In the genomic region with DNA sequence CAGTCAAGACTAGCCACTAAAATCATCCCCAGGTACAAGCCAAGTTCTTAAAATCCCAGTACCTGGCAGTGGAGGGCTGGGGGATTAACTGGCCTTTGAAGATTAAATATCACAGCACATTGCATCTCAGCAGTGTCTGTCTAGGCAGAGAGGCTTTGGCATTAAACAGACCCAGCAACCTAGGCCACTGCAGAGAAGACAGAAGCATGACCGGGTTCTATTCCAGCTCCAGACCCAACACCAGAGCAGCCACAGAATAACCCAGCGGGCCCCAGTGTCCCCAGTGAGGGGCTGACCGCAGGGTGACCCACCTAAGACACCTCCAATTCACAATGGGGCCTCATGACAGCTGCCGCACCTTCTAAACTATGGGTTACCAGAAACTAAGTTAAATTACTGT, we compare ENCODE assay signal across 15 cellular contexts.
DNase-seq lines count a peak whose midpoint lies in the region; ATAC-seq and TF ChIP-seq lines count a peak whose summit lies in the region.
"Had no signal": no experiment of that assay in that cellular context is flagged by ENCODE, and none has a peak within 500 bp of the region (broad histone marks: within the 10 kb centered on the region; RNA-seq: fewer than 3 reads in every experiment).

No MANE protein-coding gene starts in this region.

- H3K36me3 ChIP-seq in endodermal cell (ENCODE audit: control insufficient read depth, insufficient read depth, low read length) (no peaks in the 10 kb centered on the region), Karpas-422 (ENCODE audit: insufficient read depth, low read length) (no peaks in the 10 kb centered on the region)
- H3K36me3 ChIP-seq: BLaER1 treated with 17β-estradiol and CSF1 and Interleukin-3, amounts not matched to agents 10 nM and 100 nM had no signal

- H3K4me3 Mint-ChIP-seq in endodermal cell (peak overlapping the region; percentile 19), osteocyte (ENCODE audit: unreplicated experiment) (no peak overlapping the region)
- H3K4me3 Mint-ChIP-seq: CD4-positive, CD25-positive, alpha-beta regulatory T cell had no signal

- ATAC-seq in Right ventricle myocardium superior (ENCODE audit: poor library complexity) (no peak), HG02970 (IDR thresholded peaks at IDR 0.05; ENCODE audit: low FRiP score, unreplicated experiment) (no peak), HG03095 (IDR thresholded peaks at IDR 0.05; ENCODE audit: unreplicated experiment) (no peak)
- ATAC-seq: GM12878 had no signal

- H3K4me1 ChIP-seq in endodermal cell (ENCODE audit: control insufficient read depth, insufficient read depth, low read length): peaks cover 5% of the 10 kb centered on the region
- no peaks in the 10 kb centered on the region for H3K4me1 ChIP-seq in Karpas-422 (ENCODE audit: low read length)
- H3K4me1 ChIP-seq: BLaER1 treated with 17β-estradiol and CSF1 and Interleukin-3, amounts not matched to agents 10 nM and 100 nM had no signal

- H3K9me3 ChIP-seq in endodermal cell (ENCODE audit: control insufficient read depth, low read length): peaks cover 25% of the 10 kb centered on the region
- no peaks in the 10 kb centered on the region for H3K9me3 ChIP-seq in Karpas-422 (ENCODE audit: low read length)

- H3K4me3 ChIP-seq in endodermal cell (ENCODE audit: low read length): peak overlapping the region; percentile 19
- no peak overlapping the region for H3K4me3 ChIP-seq in Karpas-422 (ENCODE audit: low read length)
- H3K4me3 ChIP-seq: BLaER1 treated with 17β-estradiol and CSF1 and Interleukin-3, amounts not matched to agents 10 nM and 100 nM; GM12878; GM23248 had no signal

- H3K27ac ChIP-seq in endodermal cell (ENCODE audit: low read depth, low read length): no peak overlapping the region
- H3K27ac ChIP-seq in Karpas-422 (ENCODE audit: low read length): no peak overlapping the region
- H3K27ac ChIP-seq: BLaER1 treated with 17β-estradiol and CSF1 and Interleukin-3, amounts not matched to agents 10 nM and 100 nM; GM23248 had no signal

- no peaks in the 10 kb centered on the region for H4K20me1 ChIP-seq in Karpas-422 (ENCODE audit: insufficient read depth, low read depth, low read length)
- H4K20me1 ChIP-seq: BLaER1 treated with 17β-estradiol and CSF1 and Interleukin-3, amounts not matched to agents 10 nM and 100 nM had no signal

- WGBS in endodermal cell (ENCODE audit: insufficient coverage in 1 of 2, insufficient read length in 1 of 2), 2 experiments: 84 to 100% methylated on average over 1 to 4 of the region's 4 CpGs

- intact Hi-C loops in cardiac septum (cut with DNase I) (no loop called here), Right ventricle myocardium superior (cut with DNase I) (no loop called here)

- H3K27ac Mint-ChIP-seq in endodermal cell (no peak overlapping the region), osteocyte (ENCODE audit: unreplicated experiment) (no peak overlapping the region)
- H3K27ac Mint-ChIP-seq: CD4-positive, CD25-positive, alpha-beta regulatory T cell had no signal

- H3K9ac ChIP-seq in endodermal cell (ENCODE audit: extremely low read depth, low read length, poor library complexity, severe bottlenecking) (no peak overlapping the region), Karpas-422 (ENCODE audit: low read length) (no peak overlapping the region)
- H3K9ac ChIP-seq: BLaER1 treated with 17β-estradiol and CSF1 and Interleukin-3, amounts not matched to agents 10 nM and 100 nM; GM23248 had no signal

- H3K9me3 Mint-ChIP-seq in endodermal cell (peaks cover 31% of the 10 kb centered on the region), osteocyte (ENCODE audit: unreplicated experiment) (no peaks in the 10 kb centered on the region)

- peaks cover 6% of the 10 kb centered on the region for H3K27me3 Mint-ChIP-seq in endodermal cell (ENCODE audit: insufficient read depth)
- peaks cover 7% of the 10 kb centered on the region for H3K27me3 Mint-ChIP-seq in osteocyte (ENCODE audit: unreplicated experiment)
- H3K27me3 Mint-ChIP-seq: CD4-positive, CD25-positive, alpha-beta regulatory T cell had no signal

- no peak overlapping the region for H2AFZ ChIP-seq in Karpas-422 (ENCODE audit: low read length)
- H2AFZ ChIP-seq: GM23248 had no signal

- no peak for TF ChIP-seq CTCF in endodermal cell (conservative IDR thresholded peaks at IDR 0.05)
- TF ChIP-seq CTCF in osteocyte (IDR thresholded peaks at IDR 0.05): no peak

- no peak overlapping the region for H3K4me2 ChIP-seq in Karpas-422 (ENCODE audit: low read depth, low read length, poor library complexity, severe bottlenecking)
- H3K4me2 ChIP-seq: BLaER1 treated with 17β-estradiol and CSF1 and Interleukin-3, amounts not matched to agents 10 nM and 100 nM had no signal

- DNase-seq in cardiac septum (ENCODE audit: low spot score) (peak; percentile 27), Right ventricle myocardium superior (no peak), endodermal cell (peak; percentile 36), osteocyte (ENCODE audit: extremely low spot score, unreplicated experiment) (peak; percentile 23), DMS153 treated with DMSO at 0.1 percent for 48 hours (lab: John Stamatoyannopoulos, UW; ENCODE audit: unreplicated experiment) (no peak), Karpas-422 (no peak)
- DNase-seq: ACHN; Calu3; CD4-positive, CD25-positive, alpha-beta regulatory T cell; DMS 273 treated with DMSO at 0.1 percent for 48 hours; GM23248 had no signal

- H3K27me3 ChIP-seq in endodermal cell (ENCODE audit: control insufficient read depth, insufficient read depth, low read length, poor library complexity, severe bottlenecking) (no peaks in the 10 kb centered on the region), Karpas-422 (ENCODE audit: low read length) (no peaks in the 10 kb centered on the region)
- H3K27me3 ChIP-seq: BLaER1 treated with 17β-estradiol and CSF1 and Interleukin-3, amounts not matched to agents 10 nM and 100 nM had no signal

- H3K36me3 Mint-ChIP-seq in endodermal cell (ENCODE audit: low read depth) (peaks cover 22% of the 10 kb centered on the region), osteocyte (ENCODE audit: unreplicated experiment) (no peaks in the 10 kb centered on the region)
- H3K36me3 Mint-ChIP-seq: CD4-positive, CD25-positive, alpha-beta regulatory T cell had no signal

- H3K79me2 ChIP-seq in Karpas-422 (ENCODE audit: low read length): no peaks in the 10 kb centered on the region

- H3K4me1 Mint-ChIP-seq in endodermal cell (peaks cover 26% of the 10 kb centered on the region), osteocyte (ENCODE audit: unreplicated experiment) (no peaks in the 10 kb centered on the region)
- H3K4me1 Mint-ChIP-seq: CD4-positive, CD25-positive, alpha-beta regulatory T cell had no signal

- no peaks in the 10 kb centered on the region for H3K9me2 ChIP-seq in Karpas-422 (replicated peaks; ENCODE audit: insufficient read depth, low read length)

Comparison
In these comparisons a context has a peak if more than half of its experiments do, and no peak if none do; other contexts are left out.
1. DNase-seq: peak in cardiac septum (single experiment), endodermal cell (single experiment) and osteocyte (single experiment); none in Right ventricle myocardium superior (single experiment), DMS153 treated with DMSO at 0.1 percent for 48 hours (single experiment) and Karpas-422 (single experiment).